8 cellular contexts compared by ENCODE assay signal in the genomic region with DNA sequence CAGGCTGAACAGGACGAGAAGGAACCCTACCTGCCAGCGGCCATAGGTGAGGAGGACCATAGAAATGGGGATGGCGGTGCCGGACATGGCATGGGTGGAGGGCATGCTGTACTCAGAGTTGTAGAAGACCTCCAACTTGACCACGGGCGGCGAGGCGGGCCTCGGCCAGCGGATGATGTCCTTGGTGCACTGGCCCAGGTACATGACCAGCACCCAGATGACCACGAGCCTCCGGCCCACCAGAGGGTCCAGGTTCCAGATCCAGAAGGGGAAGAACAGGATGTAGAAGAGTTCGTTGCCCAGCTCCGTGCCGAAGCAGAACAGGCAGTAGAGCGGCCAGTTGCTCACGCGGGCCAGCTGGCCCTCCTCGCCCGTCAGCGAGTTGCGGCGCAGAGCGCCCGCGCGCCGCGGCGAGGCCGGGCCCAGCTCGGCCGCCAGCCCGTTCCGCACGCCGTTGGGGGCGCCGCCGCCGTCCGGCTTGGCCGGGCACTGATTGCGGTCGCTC. TPM values are rescaled to one million over a fixed set of nuclear protein-coding genes. Genes with fewer than 3 reads are reported as not detected.
A peak's percentile ranks its signal among the peaks of the same experiment; 100 is the strongest.
DNase-seq lines count a peak whose midpoint lies in the region; ATAC-seq and TF ChIP-seq lines count a peak whose summit lies in the region.

No MANE protein-coding gene starts in this region.

- peak overlapping the region; percentile 97 for H3K27ac Mint-ChIP-seq in stimulated activated effector memory CD8-positive, alpha-beta T cell treated with anti-CD3 and anti-CD28 coated beads, Interleukin-12 subunit alpha, Interleukin-12 subunit beta, amount 100 ng/mL, for 72 hours

- peaks cover 47% of the 10 kb centered on the region for H3K79me2 ChIP-seq in DND-41 (ENCODE audit: insufficient read depth, low read length)

- no peaks in the 10 kb centered on the region; the same call in 1 of the 2 replicates for H4K20me1 ChIP-seq in DND-41 (ENCODE audit: insufficient read depth, low read length)

- H3K4me1 Mint-ChIP-seq in stimulated activated effector memory CD8-positive, alpha-beta T cell treated with anti-CD3 and anti-CD28 coated beads, Interleukin-12 subunit alpha, Interleukin-12 subunit beta, amount 100 ng/mL, for 72 hours = peaks cover 40% of the 10 kb centered on the region

- H3K4me1 ChIP-seq in DND-41 (ENCODE audit: insufficient read depth, low read length) = peaks cover 40% of the 10 kb centered on the region
- H3K4me1 ChIP-seq in liver (ENCODE audit: control insufficient read depth in 4 of 4, insufficient read depth in 4 of 4, low read length in 3 of 4) = peaks cover 3 to 24% (median 7%) of the 10 kb centered on the region in 4 donors

- no peaks in the 10 kb centered on the region for H3K9me3 Mint-ChIP-seq in stimulated activated effector memory CD8-positive, alpha-beta T cell treated with anti-CD3 and anti-CD28 coated beads, Interleukin-12 subunit alpha, Interleukin-12 subunit beta, amount 100 ng/mL, for 72 hours

- H3K36me3 ChIP-seq in DND-41 (ENCODE audit: insufficient read depth, low read length) (peaks cover 7% of the 10 kb centered on the region; the same call in 1 of the 2 replicates), liver (ENCODE audit: control insufficient read depth in 4 of 4, insufficient read depth in 3 of 4, low read depth in 1 of 4, low read length in 3 of 4) (peaks cover 0 to 2% (median 0%) of the 10 kb centered on the region in 4 donors)

- under 1% methylated on average over 45 of the region's 45 CpGs for WGBS in liver

- no peak for TF ChIP-seq RAD21 in liver (IDR thresholded peaks at IDR 0.05)

- H3K9ac ChIP-seq in DND-41 (ENCODE audit: low read depth, low read length) (peak overlapping the region; percentile 97), liver (ENCODE audit: low read depth in 1 of 2, low read length in 2 of 2) (peak overlapping the region; percentile 88 to 96)

- peak overlapping the region; percentile 97 for H2AFZ ChIP-seq in DND-41 (ENCODE audit: low read depth, low read length)

- H3K4me3 ChIP-seq in DND-41 (ENCODE audit: low read depth in 1 of 2, low read length in 2 of 2) (peak overlapping the region; percentile 84 to 97), liver (ENCODE audit: low read depth in 1 of 3, low read length in 3 of 3) (peak overlapping the region; percentile 92 to 100 (median 99))

- DNase-seq in DND-41 (peak; percentile 16), dermis blood vessel endothelial cell (peak; percentile 58), NCI-H446 treated with DMSO at 0.1 percent for 48 hours (lab: John Stamatoyannopoulos, UW) (no peak)
- no peak for DNase-seq in stimulated activated effector memory CD8-positive, alpha-beta T cell treated with anti-CD3 and anti-CD28 coated beads, Interleukin-12 subunit alpha, Interleukin-12 subunit beta, amount 100 ng/mL, for 72 hours (ENCODE audit: low spot score in 2 of 2)

- no peaks in the 10 kb centered on the region for H3K36me3 Mint-ChIP-seq in stimulated activated effector memory CD8-positive, alpha-beta T cell treated with anti-CD3 and anti-CD28 coated beads, Interleukin-12 subunit alpha, Interleukin-12 subunit beta, amount 100 ng/mL, for 72 hours

- TF ChIP-seq CTCF in DND-41 (IDR thresholded peaks at IDR 0.05; ENCODE audit: borderline replicate concordance, extremely low read depth, low read length, poor library complexity, severe bottlenecking) (no peak), liver (IDR thresholded peaks at IDR 0.05; ENCODE audit: low read depth, low read length, missing input control) (no peak)

- H3K27ac ChIP-seq in DND-41 (ENCODE audit: low read length) (peak overlapping the region; percentile 83), liver (ENCODE audit: low read depth in 1 of 2, low read length in 2 of 2) (peak overlapping the region; percentile 84 to 95)

- H3K9me3 ChIP-seq in DND-41 (ENCODE audit: insufficient read depth, low read length, severe bottlenecking) (no peaks in the 10 kb centered on the region), liver (ENCODE audit: control insufficient read depth in 4 of 4, low read length in 3 of 4) (no peaks in the 10 kb centered on the region)

- peak overlapping the region; percentile 97 for H3K4me3 Mint-ChIP-seq in stimulated activated effector memory CD8-positive, alpha-beta T cell treated with anti-CD3 and anti-CD28 coated beads, Interleukin-12 subunit alpha, Interleukin-12 subunit beta, amount 100 ng/mL, for 72 hours

- ATAC-seq in DND-41 (ENCODE audit: insufficient read depth, low read depth) = peak; percentile 40
- ATAC-seq in GM19395 (IDR thresholded peaks at IDR 0.05; ENCODE audit: unreplicated experiment) = peak; percentile 45
- ATAC-seq in HG03432 (IDR thresholded peaks at IDR 0.05; ENCODE audit: unreplicated experiment) = peak; percentile 43
- ATAC-seq in SK-N-SH treated with all-trans-retinoic acid at 6 μM for 48 hours = peak; percentile 77
- peak; percentile 69 for ATAC-seq in stimulated activated effector memory CD8-positive, alpha-beta T cell treated with anti-CD3 and anti-CD28 coated beads, Interleukin-12 subunit alpha, Interleukin-12 subunit beta, amount 100 ng/mL, for 72 hours

- peak overlapping the region; percentile 98 for H3K4me2 ChIP-seq in DND-41 (ENCODE audit: insufficient read depth, low read length)

- H3K27me3 ChIP-seq in DND-41 (ENCODE audit: insufficient read depth, low read length, poor library complexity) = peaks cover 8% of the 10 kb centered on the region
- H3K27me3 ChIP-seq in liver (ENCODE audit: control insufficient read depth in 4 of 4, insufficient read depth in 4 of 4, low read length in 3 of 4) = no peaks in the 10 kb centered on the region

TF ChIP-seq in SK-N-SH treated with all-trans-retinoic acid at 6 μM for 48 hours, 23 proteins besides CTCF, POLR2A, EP300 and RAD21:
- TF ChIP-seq, protein P1, sequence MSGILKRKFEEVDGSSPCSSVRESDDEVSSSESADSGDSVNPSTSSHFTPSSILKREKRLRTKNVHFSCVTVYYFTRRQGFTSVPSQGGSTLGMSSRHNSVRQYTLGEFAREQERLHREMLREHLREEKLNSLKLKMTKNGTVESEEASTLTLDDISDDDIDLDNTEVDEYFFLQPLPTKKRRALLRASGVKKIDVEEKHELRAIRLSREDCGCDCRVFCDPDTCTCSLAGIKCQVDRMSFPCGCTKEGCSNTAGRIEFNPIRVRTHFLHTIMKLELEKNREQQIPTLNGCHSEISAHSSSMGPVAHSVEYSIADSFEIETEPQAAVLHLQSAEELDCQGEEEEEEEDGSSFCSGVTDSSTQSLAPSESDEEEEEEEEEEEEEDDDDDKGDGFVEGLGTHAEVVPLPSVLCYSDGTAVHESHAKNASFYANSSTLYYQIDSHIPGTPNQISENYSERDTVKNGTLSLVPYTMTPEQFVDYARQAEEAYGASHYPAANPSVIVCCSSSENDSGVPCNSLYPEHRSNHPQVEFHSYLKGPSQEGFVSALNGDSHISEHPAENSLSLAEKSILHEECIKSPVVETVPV (CRISPR knock-in tag; IDR thresholded peaks at IDR 0.05) = no peak
- TF ChIP-seq ZFP3 (CRISPR knock-in tag; IDR thresholded peaks at IDR 0.05) = peak; percentile 81; the same call in 1 of the 2 replicates

TF ChIP-seq in liver, 16 proteins besides CTCF, POLR2A, EP300 and RAD21:
- no peak for TF ChIP-seq GABPA (IDR thresholded peaks at IDR 0.05 in 1 of 2, conservative IDR thresholded peaks at IDR 0.05 in 1 of 2)
- TF ChIP-seq, protein P2, sequence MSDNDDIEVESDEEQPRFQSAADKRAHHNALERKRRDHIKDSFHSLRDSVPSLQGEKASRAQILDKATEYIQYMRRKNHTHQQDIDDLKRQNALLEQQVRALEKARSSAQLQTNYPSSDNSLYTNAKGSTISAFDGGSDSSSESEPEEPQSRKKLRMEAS (IDR thresholded peaks at IDR 0.05) = no peak
- TF ChIP-seq NR2F2 (IDR thresholded peaks at IDR 0.05) = no peak
- no peak for TF ChIP-seq FOXA1 (IDR thresholded peaks at IDR 0.05)
- no peak for TF ChIP-seq RXRA (IDR thresholded peaks at IDR 0.05)
- TF ChIP-seq YY1 (IDR thresholded peaks at IDR 0.05) = peak; percentile 19
TF ChIP-seq in liver: peak in this region for 1.

RNA-seq across cellular contexts. Expression of gene SGPP1, which starts 0.6 kb away (rescaled TPM):
- total RNA-seq in dermis blood vessel endothelial cell (11.1 and 13.7 TPM in 2 replicates), liver (10 to 100 TPM; 17.6 to 32.3 TPM)
- 10 to 100 TPM; 12.3 to 13.6 TPM for polyA plus RNA-seq in liver

Comparison
In these comparisons a context has a peak if more than half of its experiments do, and no peak if none do; other contexts are left out.
1. DNase-seq: peak in DND-41 (single experiment) and dermis blood vessel endothelial cell (single experiment); none in stimulated activated effector memory CD8-positive, alpha-beta T cell treated with anti-CD3 and anti-CD28 coated beads, Interleukin-12 subunit alpha, Interleukin-12 subunit beta, amount 100 ng/mL, for 72 hours (0 of 2) and NCI-H446 treated with DMSO at 0.1 percent for 48 hours (single experiment).
2. Peak in every context shown above with its lines, with median percentiles within 50 percentile points of each other: ATAC-seq.